Comparison of ENCODE assay signal across 8 cellular contexts in genomic region chr2:121648611-121649401, GRCh38. TPM values are rescaled to one million over a fixed set of nuclear protein-coding genes. Genes with fewer than 3 reads are reported as not detected.
DNase-seq lines count a peak whose midpoint lies in the region; ATAC-seq and TF ChIP-seq lines count a peak whose summit lies in the region.

No MANE protein-coding gene starts in this region.

- peak overlapping the region; percentile 98 for H3K27ac Mint-ChIP-seq in neural crest cell (ENCODE audit: unreplicated experiment)

- H3K9me3 Mint-ChIP-seq in neural crest cell: no peaks in the 10 kb centered on the region

- DNase-seq in AG09309 (ENCODE audit: low read depth) (no peak), Panc1 (ENCODE audit: low read depth, low spot score) (no peak), fibroblast of villous mesenchyme (ENCODE audit: low read depth) (peak; percentile 65), neural crest cell (ENCODE audit: low read depth, low spot score) (peak; percentile 39), substantia nigra (lab: John Stamatoyannopoulos, UW) (peak in 44 of 49 donors; percentile 7 to 91 (median 70))
- DNase-seq in activated T-helper 9 cell treated with anti-CD3 and anti-CD28 coated beads, Interleukin-2, amount 50 U/mL, for 16 hours (ENCODE audit: low read depth): peak; percentile 39

- no peaks in the 10 kb centered on the region for H3K27me3 Mint-ChIP-seq in neural crest cell (ENCODE audit: low read depth)

- no peaks in the 10 kb centered on the region for H3K27me3 ChIP-seq in Panc1 (ENCODE audit: control insufficient read depth, insufficient read depth, low read length)

- H3K27ac ChIP-seq in Panc1 (ENCODE audit: low read length) (peak overlapping the region; percentile 99), substantia nigra (ENCODE audit: low read depth, low read length, poor library complexity, severe bottlenecking) (peak overlapping the region; percentile 97)

- no peaks in the 10 kb centered on the region; the same call in 1 of the 2 replicates for H3K36me3 ChIP-seq in Panc1 (ENCODE audit: control insufficient read depth, insufficient read depth, low read length)

- H3K9me3 ChIP-seq in Panc1 (ENCODE audit: control insufficient read depth, insufficient read depth, low read depth, low read length): no peaks in the 10 kb centered on the region

- BruUV-seq in Panc1 (replicated peaks; lab: Mats Ljungman, UMichigan): TSS peak; percentile 82

- H3K4me3 ChIP-seq in AG09309 (ENCODE audit: control insufficient read depth, low read depth, low read length): peak overlapping the region; percentile 88
- peak overlapping the region; percentile 92 to 95 for H3K4me3 ChIP-seq in Panc1 (ENCODE audit: low read depth in 2 of 2, low read length in 2 of 2)
- peak overlapping the region; percentile 97 for H3K4me3 ChIP-seq in fibroblast of villous mesenchyme (ENCODE audit: low read depth, low read length)

- H3K4me1 ChIP-seq in Panc1 (ENCODE audit: control insufficient read depth, insufficient read depth, low read length): peaks cover 19% of the 10 kb centered on the region

- no peaks in the 10 kb centered on the region for H3K36me3 Mint-ChIP-seq in neural crest cell (ENCODE audit: low read depth)

- in situ Hi-C loops in Panc1 (cut with HindIII; ENCODE audit: low pct_unique_long_range_greater_than_20kb, low sequenced_read_pairs): no loop called here

- H3K4me1 Mint-ChIP-seq in neural crest cell: peaks cover 35% of the 10 kb centered on the region

- ATAC-seq in GM18873 (IDR thresholded peaks at IDR 0.05; ENCODE audit: low FRiP score, unreplicated experiment) (peak; percentile 25), HG03196 (IDR thresholded peaks at IDR 0.05; ENCODE audit: unreplicated experiment) (peak; percentile 28), Panc1 (peak; percentile 78)

- TF ChIP-seq CTCF in AG09309 (IDR thresholded peaks at IDR 0.05; ENCODE audit: control insufficient read depth, insufficient read depth, low read depth, low read length, missing control alignments): no peak
- no peak for TF ChIP-seq CTCF in Panc1 (IDR thresholded peaks at IDR 0.05)
- no peak for TF ChIP-seq CTCF in fibroblast of villous mesenchyme (IDR thresholded peaks at IDR 0.05; ENCODE audit: insufficient read depth, low read depth, low read length)
- no peak for TF ChIP-seq CTCF in neural crest cell (conservative IDR thresholded peaks at IDR 0.05)

- CTCF ChIA-PET in Panc1 (lab: Charles Lee): interaction anchor here (0.7 kb wide), 1 partner anchor 89 kb away, joined by 8 read pairs; no protein-coding TSS in a partner anchor

- intact Hi-C loops in Panc1 (cut with micrococcal nuclease; ENCODE audit: unreplicated experiment): loop anchor here (5.0 kb wide), 1 partner anchor 52 kb away; no protein-coding TSS in a partner anchor

- H3K4me3 Mint-ChIP-seq in neural crest cell: peak overlapping the region; percentile 96

- POLR2A ChIA-PET in Panc1 (lab: Charles Lee): interaction anchor here (0.7 to 2.9 kb wide), 4 partner anchors 76 to 121 kb away, joined by 3 to 12 read pairs (median 4); partner anchors contain the start of gene RNU4ATAC

RNA-seq across cellular contexts. Expression of gene CLASP1, which starts 0.5 kb away (rescaled TPM):
- 49.2 TPM for total RNA-seq in Panc1 (2021; ENCODE audit: unreplicated experiment)
- 22.2 TPM for polyA plus RNA-seq in Panc1 (2012; ENCODE audit: insufficient read length)
- 47.4 and 58.3 TPM in 2 replicates for total RNA-seq in fibroblast of villous mesenchyme
- total RNA-seq in neural crest cell: 85.7 and 95.8 TPM in 2 replicates

Comparison
In these comparisons a context has a peak if more than half of its experiments do, and no peak if none do; other contexts are left out.
1. DNase-seq: peak in activated T-helper 9 cell treated with anti-CD3 and anti-CD28 coated beads, Interleukin-2, amount 50 U/mL, for 16 hours (single experiment), fibroblast of villous mesenchyme (single experiment), neural crest cell (single experiment) and substantia nigra (44 of 49); none in AG09309 (single experiment) and Panc1 (single experiment).
2. ATAC-seq: peak in every context shown above with its lines; median percentile 78 in Panc1; 28 in HG03196; 25 in GM18873.
3. Peak in every context shown above with its lines, with median percentiles within 50 percentile points of each other: H3K4me3 ChIP-seq.